33 cellular contexts compared by ENCODE assay signal in genomic region chr16:88030498-88030897, GRCh38.
"Had no signal": no experiment of that assay in that cellular context is flagged by ENCODE, and none has a peak within 500 bp of the region (broad histone marks: within the 10 kb centered on the region; RNA-seq: fewer than 3 reads in every experiment).

No MANE protein-coding gene starts in this region.

- H3K9me3 Mint-ChIP-seq: activated T-cell treated with anti-CD3 and anti-CD28 coated beads, Interleukin-2, amount 50 U/mL, for 72 hours; immature natural killer cell; nephron; stimulated activated naive B cell treated with anti-CD40 and anti-IgM and Interleukin-4, amounts not matched to agents 10 μg/mL and 1 μg/mL and 100 μg/mL, for 72 hours; T-helper 2 cell treated with Interferon-gamma antibody and Interleukin-4, amounts not matched to agents 5 μg/mL and 100 μg/mL, for 36 hours had no signal

- ATAC-seq: activated CD4-positive, alpha-beta T cell treated with anti-CD3 and anti-CD28 coated beads for 36 hours; activated T-cell treated with anti-CD3 and anti-CD28 coated beads, Interleukin-2, amount 50 U/mL, for 72 hours; left colon; lower lobe of right lung; mucosa of descending colon; sciatic nerve; stimulated activated naive B cell treated with anti-CD40 and anti-IgM and Interleukin-4, amounts not matched to agents 10 μg/mL and 1 μg/mL and 100 μg/mL, for 72 hours had no signal

- H3K27me3 ChIP-seq: colonic mucosa, heart left ventricle, stomach, suprapubic skin, tibial artery had no signal

- H3K27ac ChIP-seq: colonic mucosa, heart left ventricle, lower lobe of right lung, suprapubic skin, tibial artery had no signal

- H3K36me3 ChIP-seq: colonic mucosa had no signal

- H3K4me1 ChIP-seq: colonic mucosa, lower lobe of right lung, stomach, tibial artery had no signal

- H3K4me3 Mint-ChIP-seq: activated CD4-positive, alpha-beta T cell treated with anti-CD3 and anti-CD28 coated beads for 36 hours; activated naive CD8-positive, alpha-beta T cell; activated T-cell treated with anti-CD3 and anti-CD28 coated beads, Interleukin-2, amount 50 U/mL, for 72 hours; immature natural killer cell; nephron; stimulated activated naive B cell treated with anti-CD40 and anti-IgM and Interleukin-4, amounts not matched to agents 10 μg/mL and 1 μg/mL and 100 μg/mL, for 72 hours; T-helper 2 cell treated with Interferon-gamma antibody and Interleukin-4, amounts not matched to agents 5 μg/mL and 100 μg/mL, for 36 hours had no signal

- H3K27ac Mint-ChIP-seq: activated CD4-positive, alpha-beta T cell treated with anti-CD3 and anti-CD28 coated beads for 36 hours; activated naive CD8-positive, alpha-beta T cell; activated T-cell treated with anti-CD3 and anti-CD28 coated beads, Interleukin-2, amount 50 U/mL, for 72 hours; nephron; stimulated activated naive B cell treated with anti-CD40 and anti-IgM and Interleukin-4, amounts not matched to agents 10 μg/mL and 1 μg/mL and 100 μg/mL, for 72 hours; T-helper 2 cell treated with Interferon-gamma antibody and Interleukin-4, amounts not matched to agents 5 μg/mL and 100 μg/mL, for 36 hours had no signal

- DNase-seq: activated CD4-positive, alpha-beta T cell treated with anti-CD3 and anti-CD28 coated beads for 36 hours; activated CD4-positive, alpha-beta T cell treated with anti-CD3 and anti-CD28 coated beads, Interleukin-2, amount 50 U/mL, for 4 hours; activated CD4-positive, CD25-positive, alpha-beta regulatory T cell; activated effector memory CD4-positive, alpha-beta T cell treated with Interleukin-2 at 50 U/mL for 16 hours; activated naive CD4-positive, alpha-beta T cell treated with Interleukin-2 at 50 U/mL for 16 hours; activated T-cell treated with anti-CD3 and anti-CD28 coated beads for 4 hours; activated T-cell treated with anti-CD3 and anti-CD28 coated beads, Interleukin-2, amount 50 U/mL, for 72 hours; anterior cingulate cortex; cerebellar nuclear complex; colonic mucosa; effector CD8-positive, alpha-beta T cell; foreskin fibroblast; heart left ventricle; hypothalamus; immature natural killer cell; kidney; left colon; lower lobe of right lung; mesendoderm; small intestine; stimulated activated CD4-positive, alpha-beta T cell treated with anti-CD3 and anti-CD28 coated beads, Interleukin-1b, Interleukin-23, amount 100 ng/mL, for 48 hours; stimulated activated CD4-positive, alpha-beta T cell treated with anti-CD3 and anti-CD28 coated beads, Interleukin-4, amount 100 ng/mL, for 4 hours; stimulated activated CD8-positive, alpha-beta memory T cell treated with anti-CD3 and anti-CD28 coated beads, Interleukin-4, amount 100 ng/mL, for 48 hours; stimulated activated naive B cell treated with anti-CD40 and anti-IgM and Interleukin-4, amounts not matched to agents 10 μg/mL and 1 μg/mL and 100 μg/mL, for 72 hours; stomach; T-helper 1 cell; tibial artery had no signal

- H3K4me3 ChIP-seq: colonic mucosa, heart left ventricle, lower lobe of right lung, mucosa of descending colon, stomach, suprapubic skin, tibial artery had no signal

- H3K27me3 Mint-ChIP-seq: activated CD4-positive, alpha-beta T cell treated with anti-CD3 and anti-CD28 coated beads for 36 hours; activated naive CD8-positive, alpha-beta T cell; stimulated activated naive B cell treated with anti-CD40 and anti-IgM and Interleukin-4, amounts not matched to agents 10 μg/mL and 1 μg/mL and 100 μg/mL, for 72 hours had no signal

- H3K9me3 ChIP-seq: colonic mucosa, heart left ventricle, lower lobe of right lung, mucosa of descending colon, stomach, suprapubic skin, tibial artery had no signal
